In genomic region chr16:24974859-24975258, GRCh38 we compare ENCODE assay signal across 1 cellular context.
TF ChIP-seq lines count a peak whose summit lies in the region.

No MANE protein-coding gene starts in this region.

TF ChIP-seq in HepG2, 621 proteins besides CTCF, POLR2A, EP300 and RAD21 (continued from another document):
- no peak for TF ChIP-seq ARNT2 (CRISPR knock-in tag; IDR thresholded peaks at IDR 0.05; ENCODE audit: low read depth)
- no peak for TF ChIP-seq TFDP2 (CRISPR knock-in tag; IDR thresholded peaks at IDR 0.05)
- TF ChIP-seq HMGA1 (CRISPR knock-in tag; conservative IDR thresholded peaks at IDR 0.05) = no peak
- TF ChIP-seq, protein P1, sequence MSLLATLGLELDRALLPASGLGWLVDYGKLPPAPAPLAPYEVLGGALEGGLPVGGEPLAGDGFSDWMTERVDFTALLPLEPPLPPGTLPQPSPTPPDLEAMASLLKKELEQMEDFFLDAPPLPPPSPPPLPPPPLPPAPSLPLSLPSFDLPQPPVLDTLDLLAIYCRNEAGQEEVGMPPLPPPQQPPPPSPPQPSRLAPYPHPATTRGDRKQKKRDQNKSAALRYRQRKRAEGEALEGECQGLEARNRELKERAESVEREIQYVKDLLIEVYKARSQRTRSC (CRISPR knock-in tag; IDR thresholded peaks at IDR 0.05; ENCODE audit: low read depth) = no peak
- TF ChIP-seq, protein P2, sequence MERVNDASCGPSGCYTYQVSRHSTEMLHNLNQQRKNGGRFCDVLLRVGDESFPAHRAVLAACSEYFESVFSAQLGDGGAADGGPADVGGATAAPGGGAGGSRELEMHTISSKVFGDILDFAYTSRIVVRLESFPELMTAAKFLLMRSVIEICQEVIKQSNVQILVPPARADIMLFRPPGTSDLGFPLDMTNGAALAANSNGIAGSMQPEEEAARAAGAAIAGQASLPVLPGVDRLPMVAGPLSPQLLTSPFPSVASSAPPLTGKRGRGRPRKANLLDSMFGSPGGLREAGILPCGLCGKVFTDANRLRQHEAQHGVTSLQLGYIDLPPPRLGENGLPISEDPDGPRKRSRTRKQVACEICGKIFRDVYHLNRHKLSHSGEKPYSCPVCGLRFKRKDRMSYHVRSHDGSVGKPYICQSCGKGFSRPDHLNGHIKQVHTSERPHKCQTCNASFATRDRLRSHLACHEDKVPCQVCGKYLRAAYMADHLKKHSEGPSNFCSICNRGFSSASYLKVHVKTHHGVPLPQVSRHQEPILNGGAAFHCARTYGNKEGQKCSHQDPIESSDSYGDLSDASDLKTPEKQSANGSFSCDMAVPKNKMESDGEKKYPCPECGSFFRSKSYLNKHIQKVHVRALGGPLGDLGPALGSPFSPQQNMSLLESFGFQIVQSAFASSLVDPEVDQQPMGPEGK (CRISPR knock-in tag; IDR thresholded peaks at IDR 0.05) = no peak
- no peak for TF ChIP-seq SNRNP70 (IDR thresholded peaks at IDR 0.05; ENCODE audit: low read depth, low read length)
- TF ChIP-seq ZNF501 (CRISPR knock-in tag; IDR thresholded peaks at IDR 0.05) = no peak
